Comparison of ENCODE assay signal across 16 cellular contexts in genomic region chr4:3247399-3248177, GRCh38. TPM values are rescaled to one million over a fixed set of nuclear protein-coding genes. Genes with fewer than 3 reads are reported as not detected.
DNase-seq lines count a peak whose midpoint lies in the region; ATAC-seq, FAIRE-seq and TF ChIP-seq lines count a peak whose summit lies in the region.
"Had no signal": no experiment of that assay in that cellular context is flagged by ENCODE, and none has a peak within 500 bp of the region (broad histone marks: within the 10 kb centered on the region; RNA-seq: fewer than 3 reads in every experiment).

No MANE protein-coding gene starts in this region.

- TF ChIP-seq RAD21 in GM12878 (IDR thresholded peaks at IDR 0.05; ENCODE audit: insufficient read depth, low read depth, low read length): no peak
- TF ChIP-seq RAD21 in neural cell (conservative IDR thresholded peaks at IDR 0.05): no peak

- H4K20me1 ChIP-seq in GM12878 (ENCODE audit: control insufficient read depth, insufficient read depth) (no peaks in the 10 kb centered on the region), neural cell (ENCODE audit: insufficient read depth) (no peaks in the 10 kb centered on the region)

- H3K36me3 ChIP-seq in heart left ventricle: peaks cover 0 to 10% (median 0%) of the 10 kb centered on the region in 9 donors
- H3K36me3 ChIP-seq in GM12878 (ENCODE audit: control insufficient read depth in 2 of 2, insufficient read depth in 2 of 2, low read length in 1 of 2): peaks cover 0 to 3% of the 10 kb centered on the region in 2 experiments; a peak in 2 of 4 replicates
- no peaks in the 10 kb centered on the region for H3K36me3 ChIP-seq in neural cell (ENCODE audit: insufficient read depth, low read length)

- no peak overlapping the region for H2AFZ ChIP-seq in GM12878 (ENCODE audit: control insufficient read depth, low read depth, low read length)
- H2AFZ ChIP-seq in neural cell (ENCODE audit: low read depth, low read length): no peak overlapping the region

- H3K9me3 ChIP-seq in heart left ventricle: no peaks in the 10 kb centered on the region
- no peaks in the 10 kb centered on the region for H3K9me3 ChIP-seq in GM12878 (replicated peaks; ENCODE audit: control insufficient read depth, insufficient read depth, low read length)
- H3K9me3 ChIP-seq in neural cell (ENCODE audit: low read length): no peaks in the 10 kb centered on the region

- no peaks in the 10 kb centered on the region for H3K9me2 ChIP-seq in neural cell (ENCODE audit: insufficient read depth, low read length)

- SMC1A ChIA-PET in GM12878 (lab: Charles Lee; ENCODE audit: uncharacterized antibody, unreplicated experiment): no interaction called here

- H3K9ac ChIP-seq in GM12878 (ENCODE audit: control insufficient read depth, insufficient read depth, low read length): no peak overlapping the region
- peak overlapping the region; percentile 73 for H3K9ac ChIP-seq in neural cell (ENCODE audit: low read length)

- CTCF ChIA-PET in GM12878 (lab: Yijun Ruan, JAX): no interaction called here

- TF ChIP-seq POLR2A in heart left ventricle (IDR thresholded peaks at IDR 0.05): no peak
- TF ChIP-seq POLR2A in GM12878 (IDR thresholded peaks at IDR 0.05; ENCODE audit: low read depth, low read length): peak; percentile 15; the same call in 1 of the 2 replicates

- H3K79me2 ChIP-seq in GM12878 (ENCODE audit: control insufficient read depth, insufficient read depth, low read length) (no peaks in the 10 kb centered on the region), neural cell (replicated peaks; ENCODE audit: insufficient read depth, low read length) (no peaks in the 10 kb centered on the region)

- POLR2A ChIA-PET in GM12878 (lab: Charles Lee): no interaction called here

- FAIRE-seq in GM12878 (lab: Jason Lieb, UNC): no peak
- FAIRE-seq: GM12892 had no signal

- DNase-seq in Right ventricle myocardium inferior (ENCODE audit: missing footprints) (peak; percentile 39), heart left ventricle (no peak), GM12878 (ENCODE audit: low read depth, low spot score) (no peak), NCI-H2081 (lab: John Stamatoyannopoulos, UW) (no peak)
- DNase-seq: 8988T; AML-193; C1 segment of cervical spinal cord; Calu3; CD4-positive, alpha-beta T cell; DMS 273 treated with DMSO at 0.1 percent for 48 hours; DMS79 had no signal

- H3K27me3 ChIP-seq in heart left ventricle (no peaks in the 10 kb centered on the region), GM12878 (replicated peaks in 1 of 2; ENCODE audit: control insufficient read depth in 2 of 2, insufficient read depth in 2 of 2, low read length in 1 of 2) (no peaks in the 10 kb centered on the region), neural cell (ENCODE audit: insufficient read depth, low read depth, low read length) (no peaks in the 10 kb centered on the region)

- no TSS peak for BruUV-seq in GM12878 (replicated peaks; lab: Mats Ljungman, UMichigan)

- RAD21 ChIA-PET in GM12878 (lab: Charles Lee; ENCODE audit: unreplicated experiment): no interaction called here

- TF ChIP-seq CTCF in heart left ventricle (IDR thresholded peaks at IDR 0.05) (no peak), GM12878 (IDR thresholded peaks at IDR 0.05 in 2 of 3, conservative IDR thresholded peaks at IDR 0.05 in 1 of 3; ENCODE audit: control insufficient read depth in 2 of 3, extremely low read depth in 1 of 3, insufficient read depth in 1 of 3, low read depth in 3 of 3, low read length in 3 of 3) (no peak), neural cell (IDR thresholded peaks at IDR 0.05; ENCODE audit: poor library complexity, severe bottlenecking) (no peak)

- no peaks in the 10 kb centered on the region for H3K4me1 ChIP-seq in heart left ventricle
- H3K4me1 ChIP-seq in GM12878 (ENCODE audit: control insufficient read depth, insufficient read depth, low read length): no peaks in the 10 kb centered on the region

- no peak overlapping the region for H3K27ac ChIP-seq in heart left ventricle
- H3K27ac ChIP-seq in GM12878 (ENCODE audit: control insufficient read depth, insufficient read depth): no peak overlapping the region
- H3K27ac ChIP-seq in neural cell (ENCODE audit: low read length): peak overlapping the region; percentile 96

- intact Hi-C loops in Right ventricle myocardium inferior (cut with DNase I): no loop called here
- intact Hi-C loops in heart left ventricle (cut with DNase I): no loop called here
- intact Hi-C loops in GM12878 (cut with micrococcal nuclease; ENCODE audit: unreplicated experiment): no loop called here

- no peak for ATAC-seq in Right ventricle myocardium inferior
- no peak for ATAC-seq in heart left ventricle
- no peak for ATAC-seq in GM12878
- ATAC-seq in GM18517 (IDR thresholded peaks at IDR 0.05; ENCODE audit: unreplicated experiment): no peak
- ATAC-seq in GM18858 (IDR thresholded peaks at IDR 0.05; ENCODE audit: unreplicated experiment): no peak

- no peak overlapping the region for H3K4me3 ChIP-seq in heart left ventricle
- H3K4me3 ChIP-seq in GM12878: no peak overlapping the region
- no peak overlapping the region for H3K4me3 ChIP-seq in neural cell (ENCODE audit: low read length)

- H3F3A ChIP-seq in neural cell (ENCODE audit: insufficient read depth, low read length, poor library complexity, severe bottlenecking): peaks cover 5% of the 10 kb centered on the region

- 93 to 96% (median 95%) methylated on average over 12 to 21 of the region's 21 CpGs for WGBS in heart left ventricle, 4 donors
- WGBS in GM12878 (ENCODE audit: insufficient coverage, insufficient replicate concordance, low lambda C conversion rate, missing lambda C conversion rate): 82% methylated on average over 19 of the region's 21 CpGs

- H3K4me2 ChIP-seq in GM12878 (ENCODE audit: control insufficient read depth, insufficient read depth) (no peak overlapping the region), neural cell (ENCODE audit: low read length) (no peak overlapping the region)

- TF ChIP-seq EP300 in GM12878 (IDR thresholded peaks at IDR 0.05; ENCODE audit: borderline replicate concordance in 1 of 2, control insufficient read depth in 1 of 2, low read depth in 2 of 2, low read length in 2 of 2): no peak
- TF ChIP-seq EP300 in neural cell (conservative IDR thresholded peaks at IDR 0.05; ENCODE audit: poor library complexity, severe bottlenecking): no peak

- in situ Hi-C loops in GM12878 (cut with MboI): no loop called here

TF ChIP-seq in GM12878, 131 proteins besides CTCF, POLR2A, EP300 and RAD21 (continues in another document):
- TF ChIP-seq FOXM1 (IDR thresholded peaks at IDR 0.05; ENCODE audit: low read depth, low read length): no peak
- no peak for TF ChIP-seq SPI1 (IDR thresholded peaks at IDR 0.05; ENCODE audit: borderline replicate concordance, insufficient read depth, low read depth, low read length)
- TF ChIP-seq GATAD2B (conservative IDR thresholded peaks at IDR 0.05; ENCODE audit: low read depth): no peak

TF ChIP-seq in neural cell, 6 proteins besides CTCF, POLR2A, EP300 and RAD21 (continues in another document):
- TF ChIP-seq POLR2AphosphoS5 (IDR thresholded peaks at IDR 0.05) (no peak), SMC3 (conservative IDR thresholded peaks at IDR 0.05; ENCODE audit: poor library complexity) (no peak), EZH2 (IDR thresholded peaks at IDR 0.05; ENCODE audit: borderline replicate concordance, insufficient read depth, low read length, poor library complexity, severe bottlenecking) (no peak)

RNA-seq across cellular contexts. Expression of gene MSANTD1, which starts 1.4 kb away (rescaled TPM):
- total RNA-seq in Right ventricle myocardium inferior (0.51 TPM), heart left ventricle (under 1 TPM in 7 of 9 donors, not detected in 2; 0.30 to 0.93 (median 0.45) TPM), GM12878 (2014; rRNA removed) (0.11 and 0.28 TPM in 2 replicates), GM12878 (2014; rRNA removed; fragmentation: Illumina TruSeq; extraction: Trizol) (0.14 and 0.22 TPM in 2 replicates), GM12878 (2021) (0.37 and 0.87 TPM in 2 replicates)
- polyA plus RNA-seq in heart left ventricle (under 1 TPM; 0.33 to 0.34 TPM), GM12878 (2011; rRNA removed) (0.04 and 0.11 TPM in 2 replicates), GM12878 (2014; fragmentation: Illumina TruSeq; extraction: Trizol) (0.07 TPM in 1 of 2 replicates, not detected in the other), GM12878 (2014; fragmentation: Nextera tagmentation; extraction: Ambion mirVana) (not detected), GM12878 (2014; rRNA removed) (0.22 and 0.38 TPM in 2 replicates), GM12878 (2016; fragmentation: Nextera tagmentation; extraction: Ambion mirVana) (under 1 TPM; 0.21 to 0.55 TPM), neural cell (12.7 and 15.8 TPM in 2 replicates)
- 3.4 and 3.6 TPM in 2 replicates for total RNA-seq in GM12878 (2013; cell fraction: nucleolus; rRNA removed)
- 0.16 TPM for polyA plus RNA-seq in GM12878 (2011; ENCODE audit: low read depth)
- 0.04 and 0.10 TPM in 2 replicates for polyA plus RNA-seq in GM12878 (2011; cell fraction: cytosol; rRNA removed)
- polyA plus RNA-seq in GM12878 (2011; cell fraction: nucleus; rRNA removed): 2.0 and 2.1 TPM in 2 replicates
- polyA plus RNA-seq in GM12878 (2012): 0.38 and 0.49 TPM in 2 replicates
- polyA minus RNA-seq in GM12878 (2011; rRNA and poly(A)+ RNA removed): 0.59 and 0.62 TPM in 2 replicates
- not detected in 2 replicates for polyA minus RNA-seq in GM12878 (2011; cell fraction: cytosol; rRNA and poly(A)+ RNA removed)
- 1.3 and 3.3 TPM in 2 replicates for polyA minus RNA-seq in GM12878 (2011; cell fraction: nucleus; rRNA and poly(A)+ RNA removed)
- 12.7 and 13.4 TPM in 2 replicates for polyA minus RNA-seq in neural cell
- total RNA-seq: HT1080 had no signal

RNA-seq across cellular contexts. Expression of gene RGS12, which starts 45.2 kb away (rescaled TPM):
- total RNA-seq in Right ventricle myocardium inferior (21.0 TPM), heart left ventricle (10 to 100 TPM in 8 of 9 donors, 1 to 10 TPM in 1; 8.4 to 18.4 (median 14.6) TPM), GM12878 (2014; rRNA removed) (0.51 and 0.76 TPM in 2 replicates), GM12878 (2014; rRNA removed; fragmentation: Illumina TruSeq; extraction: Trizol) (0.41 and 1.1 TPM in 2 replicates), GM12878 (2021) (0.85 and 2.2 TPM in 2 replicates)
- polyA plus RNA-seq in heart left ventricle (10 to 100 TPM; 11.7 to 12.7 TPM), GM12878 (2011; rRNA removed) (0.37 and 0.39 TPM in 2 replicates), GM12878 (2014; fragmentation: Illumina TruSeq; extraction: Trizol) (0.06 and 0.40 TPM in 2 replicates), GM12878 (2014; fragmentation: Nextera tagmentation; extraction: Ambion mirVana) (under 1 TPM; 0.02 to 0.07 TPM), GM12878 (2014; rRNA removed) (0.28 and 0.96 TPM in 2 replicates), GM12878 (2016; fragmentation: Nextera tagmentation; extraction: Ambion mirVana) (1 to 10 TPM in 1 of 2 experiments, under 1 TPM in 1; 0.99 to 1.2 TPM), neural cell (62.9 and 66.4 TPM in 2 replicates)
- total RNA-seq in GM12878 (2013; cell fraction: nucleolus; rRNA removed): 15.5 and 31.9 TPM in 2 replicates
- polyA plus RNA-seq in GM12878 (2011; ENCODE audit: low read depth): 0.96 TPM
- 0.13 and 0.90 TPM in 2 replicates for polyA plus RNA-seq in GM12878 (2011; cell fraction: cytosol; rRNA removed)
- 2.2 and 2.7 TPM in 2 replicates for polyA plus RNA-seq in GM12878 (2011; cell fraction: nucleus; rRNA removed)
- polyA plus RNA-seq in GM12878 (2012): 2.4 and 2.6 TPM in 2 replicates
- polyA minus RNA-seq in GM12878 (2011; rRNA and poly(A)+ RNA removed): 0.22 and 0.98 TPM in 2 replicates
- polyA minus RNA-seq in GM12878 (2011; cell fraction: cytosol; rRNA and poly(A)+ RNA removed): 0.53 TPM in 1 of 2 replicates, not detected in the other
- 1.7 and 1.8 TPM in 2 replicates for polyA minus RNA-seq in GM12878 (2011; cell fraction: nucleus; rRNA and poly(A)+ RNA removed)
- 87.6 and 88.4 TPM in 2 replicates for polyA minus RNA-seq in neural cell
